14 cellular contexts compared by ENCODE assay signal in the genomic region with DNA sequence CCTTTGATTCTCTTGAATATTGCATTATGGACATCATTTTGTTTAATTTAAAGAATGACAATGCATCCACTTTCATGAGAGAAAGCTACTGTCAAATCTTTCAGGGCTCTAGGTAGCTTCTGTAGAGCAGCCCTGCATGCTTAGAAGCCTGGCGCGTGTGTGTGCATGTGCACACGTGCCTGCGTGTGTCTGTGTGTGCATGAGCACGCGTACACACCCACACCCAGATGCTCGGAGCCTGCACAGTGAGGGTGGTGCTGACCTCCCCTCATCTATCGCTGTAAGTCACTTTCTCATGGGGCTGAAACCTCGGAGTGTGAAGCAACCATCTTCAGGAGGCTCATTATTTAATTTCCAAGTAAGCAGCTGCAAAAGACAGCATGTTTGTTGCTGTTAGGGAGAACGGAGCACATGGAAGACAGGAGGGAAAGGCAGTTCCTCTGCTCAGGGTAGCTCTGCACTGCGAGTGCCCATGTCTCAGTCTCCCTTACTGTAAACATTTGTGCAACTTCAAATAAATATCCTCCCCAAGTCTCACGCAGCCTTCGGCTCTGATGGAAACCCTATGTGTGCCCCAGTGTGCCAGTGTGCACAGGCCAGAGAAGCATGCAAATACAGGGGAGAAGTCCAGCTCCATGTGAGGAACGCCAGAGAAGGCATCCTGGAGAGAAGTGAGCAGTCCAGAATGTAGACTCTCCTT. TPM values are rescaled to one million over a fixed set of nuclear protein-coding genes. Genes with fewer than 3 reads are reported as not detected.
"Had no signal": no experiment of that assay in that cellular context is flagged by ENCODE, and none has a peak within 500 bp of the region (broad histone marks: within the 10 kb centered on the region; RNA-seq: fewer than 3 reads in every experiment).

No MANE protein-coding gene starts in this region.

- H3K9me3 ChIP-seq: ascending aorta, tibial artery, uterus had no signal

- H3K27ac ChIP-seq: ascending aorta, cardiac muscle cell, tibial artery, uterus, WERI-Rb-1 had no signal

- H3K4me1 ChIP-seq: ascending aorta, tibial artery had no signal

- H3K4me3 ChIP-seq: ascending aorta, cardiac muscle cell, lung, tibial artery, uterus had no signal

- H3K36me3 ChIP-seq: ascending aorta, cardiac muscle cell, tibial artery, uterus, WERI-Rb-1 had no signal

- ATAC-seq: activated CD8-positive, alpha-beta T cell treated with anti-CD3 and anti-CD28 coated beads, Interleukin-2, amount 10 ng/mL, durations not matched to agents 7 days and 5 days; naive thymus-derived CD8-positive, alpha-beta T cell had no signal

- DNase-seq: activated CD4-positive, alpha-beta T cell treated with anti-CD3 and anti-CD28 coated beads for 4 hours; activated CD8-positive, alpha-beta memory T cell treated with anti-CD3 and anti-CD28 coated beads, Interleukin-2, amount 50 U/mL, for 48 hours; activated CD8-positive, alpha-beta T cell treated with anti-CD3 and anti-CD28 coated beads, Interleukin-2, amount 10 ng/mL, durations not matched to agents 7 days and 5 days; activated naive CD4-positive, alpha-beta T cell; hypothalamus; naive thymus-derived CD8-positive, alpha-beta T cell; stimulated activated CD4-positive, alpha-beta T cell treated with anti-CD3 and anti-CD28 coated beads, Interleukin-4, amount 100 ng/mL, for 4 hours; T-helper 1 cell; tibial artery; uterus; WERI-Rb-1 had no signal

- H3K27me3 ChIP-seq: ascending aorta, tibial artery, uterus had no signal

RNA-seq across cellular contexts. Expression of a gene that starts 22.8 kb away (rescaled TPM):
- total RNA-seq: naive thymus-derived CD8-positive, alpha-beta T cell had no signal
